Comparison of ENCODE assay signal across 12 cellular contexts in genomic region chr3:112633757-112634156, GRCh38. TPM values are rescaled to one million over a fixed set of nuclear protein-coding genes. Genes with fewer than 3 reads are reported as not detected.
A peak's percentile ranks its signal among the peaks of the same experiment; 100 is the strongest.
DNase-seq lines count a peak whose midpoint lies in the region; ATAC-seq and TF ChIP-seq lines count a peak whose summit lies in the region.
"Had no signal": no experiment of that assay in that cellular context is flagged by ENCODE, and none has a peak within 500 bp of the region (broad histone marks: within the 10 kb centered on the region; RNA-seq: fewer than 3 reads in every experiment).

No MANE protein-coding gene starts in this region.

- H3K4me1 ChIP-seq in HUES48 (ENCODE audit: control insufficient read depth, insufficient read depth, low read length), result peaks cover 64% of the 10 kb centered on the region
- H3K4me1 ChIP-seq: upper lobe of left lung had no signal

- peak overlapping the region; percentile 7 for H3K4me3 Mint-ChIP-seq in mesothelial cell of epicardium
- no peak overlapping the region for H3K4me3 Mint-ChIP-seq in activated CD8-positive, alpha-beta T cell treated with anti-CD3 and anti-CD28 coated beads, Interleukin-2, amount 10 ng/mL, durations not matched to agents 7 days and 5 days

- 25 to 26% methylated on average over 1 of the region's 1 CpG for WGBS in lower leg skin, 2 donors

- H3K36me3 ChIP-seq in HUES48 (ENCODE audit: control insufficient read depth, insufficient read depth, low read length), result no peaks in the 10 kb centered on the region
- H3K36me3 ChIP-seq: upper lobe of left lung had no signal

- TF ChIP-seq CTCF in AG09309 (IDR thresholded peaks at IDR 0.05; ENCODE audit: control insufficient read depth, insufficient read depth, low read depth, low read length, missing control alignments) (no peak), mesothelial cell of epicardium (IDR thresholded peaks at IDR 0.05; ENCODE audit: unreplicated experiment) (no peak), lower leg skin (IDR thresholded peaks at IDR 0.05) (no peak)

- peak overlapping the region; percentile 16 for H3K4me3 ChIP-seq in AG09309 (ENCODE audit: control insufficient read depth, low read depth, low read length)
- H3K4me3 ChIP-seq in HUES48 (ENCODE audit: low read depth, low read length), result peak overlapping the region; percentile 15; the same call in 1 of the 2 replicates
- no peak overlapping the region for H3K4me3 ChIP-seq in lower leg skin (ENCODE audit: low read depth, poor library complexity, severe bottlenecking)
- H3K4me3 ChIP-seq: upper lobe of left lung had no signal

- H3K27ac ChIP-seq in HUES48 (ENCODE audit: low read depth, low read length), result peak overlapping the region; percentile 65
- H3K27ac ChIP-seq: upper lobe of left lung had no signal

- TF ChIP-seq POLR2A in lower leg skin (IDR thresholded peaks at IDR 0.05), result no peak

- DNase-seq in AG09309 (ENCODE audit: low read depth) (no peak), amniotic epithelial cell (ENCODE audit: low read depth) (peak; percentile 55), mesothelial cell of epicardium (ENCODE audit: low spot score in 2 of 2, unreplicated experiment in 2 of 2) (no peak), hepatic stellate cell (ENCODE audit: low spot score) (no peak), GOT3 (lab: John Stamatoyannopoulos, UW) (no peak), lower leg skin (ENCODE audit: low spot score in 2 of 2) (no peak)
- no peak for DNase-seq in activated CD8-positive, alpha-beta T cell treated with anti-CD3 and anti-CD28 coated beads, Interleukin-2, amount 10 ng/mL, durations not matched to agents 7 days and 5 days
- DNase-seq: upper lobe of left lung had no signal

- POLR2A ChIA-PET in activated CD8-positive, alpha-beta T cell treated with anti-CD3 and anti-CD28 coated beads, Interleukin-2, amount 10 ng/mL, durations not matched to agents 7 days and 5 days (lab: Charles Lee), result interaction anchor here (0.9 kb wide), 1 partner anchor 142 kb away, joined by 3 read pairs; no protein-coding TSS in a partner anchor

- no peaks in the 10 kb centered on the region for H3K9me3 ChIP-seq in HUES48 (ENCODE audit: control insufficient read depth, insufficient read depth, low read length)
- H3K9me3 ChIP-seq: upper lobe of left lung had no signal

- H3K27ac Mint-ChIP-seq in mesothelial cell of epicardium, result peak overlapping the region; percentile 76
- no peak overlapping the region for H3K27ac Mint-ChIP-seq in activated CD8-positive, alpha-beta T cell treated with anti-CD3 and anti-CD28 coated beads, Interleukin-2, amount 10 ng/mL, durations not matched to agents 7 days and 5 days
- H3K27ac Mint-ChIP-seq: activated T-helper 2 cell treated with anti-CD3 and anti-CD28 coated beads, Interferon-gamma antibody, Interleukin-2, Interleukin-4, amounts not matched to agents 10 μg/mL and 5 μg/mL and 100 μg/mL, durations not matched to agents 14 hours and 24 hours and 36 hours; progenitor cell of endocrine pancreas had no signal

- H3K27me3 ChIP-seq in HUES48 (ENCODE audit: control insufficient read depth, insufficient read depth, low read length), result no peaks in the 10 kb centered on the region
- H3K27me3 ChIP-seq: upper lobe of left lung had no signal

- intact Hi-C loops in lower leg skin (cut with DNase I; ENCODE audit: low total_unique reads), result no loop called here

- no peak for ATAC-seq in activated CD8-positive, alpha-beta T cell treated with anti-CD3 and anti-CD28 coated beads, Interleukin-2, amount 10 ng/mL, durations not matched to agents 7 days and 5 days
- ATAC-seq: left lobe of liver had no signal

- H3K9ac ChIP-seq in HUES48 (ENCODE audit: low read depth, low read length), result no peak overlapping the region

- H3K9me3 Mint-ChIP-seq in mesothelial cell of epicardium, result no peaks in the 10 kb centered on the region
- no peaks in the 10 kb centered on the region for H3K9me3 Mint-ChIP-seq in activated CD8-positive, alpha-beta T cell treated with anti-CD3 and anti-CD28 coated beads, Interleukin-2, amount 10 ng/mL, durations not matched to agents 7 days and 5 days (ENCODE audit: insufficient read depth)
- H3K9me3 Mint-ChIP-seq: activated T-helper 2 cell treated with anti-CD3 and anti-CD28 coated beads, Interferon-gamma antibody, Interleukin-2, Interleukin-4, amounts not matched to agents 10 μg/mL and 5 μg/mL and 100 μg/mL, durations not matched to agents 14 hours and 24 hours and 36 hours had no signal

- peaks cover 73% of the 10 kb centered on the region for H3K4me1 Mint-ChIP-seq in mesothelial cell of epicardium
- no peaks in the 10 kb centered on the region for H3K4me1 Mint-ChIP-seq in activated CD8-positive, alpha-beta T cell treated with anti-CD3 and anti-CD28 coated beads, Interleukin-2, amount 10 ng/mL, durations not matched to agents 7 days and 5 days (ENCODE audit: low read depth)

- H3K27me3 Mint-ChIP-seq in mesothelial cell of epicardium (ENCODE audit: low read depth), result no peaks in the 10 kb centered on the region
- H3K27me3 Mint-ChIP-seq in activated CD8-positive, alpha-beta T cell treated with anti-CD3 and anti-CD28 coated beads, Interleukin-2, amount 10 ng/mL, durations not matched to agents 7 days and 5 days (ENCODE audit: low read depth), result peaks cover 7% of the 10 kb centered on the region
- H3K27me3 Mint-ChIP-seq: progenitor cell of endocrine pancreas had no signal

- CTCF ChIA-PET in activated CD8-positive, alpha-beta T cell treated with anti-CD3 and anti-CD28 coated beads, Interleukin-2, amount 10 ng/mL, durations not matched to agents 7 days and 5 days (lab: Charles Lee), result interaction anchor here (1.2 to 4.1 kb wide), 4 partner anchors 9 to 101 kb away, joined by 7 to 24 read pairs (median 11); no protein-coding TSS in a partner anchor

- peaks cover 3% of the 10 kb centered on the region for H3K36me3 Mint-ChIP-seq in mesothelial cell of epicardium
- no peaks in the 10 kb centered on the region for H3K36me3 Mint-ChIP-seq in activated CD8-positive, alpha-beta T cell treated with anti-CD3 and anti-CD28 coated beads, Interleukin-2, amount 10 ng/mL, durations not matched to agents 7 days and 5 days (ENCODE audit: low read depth)

RNA-seq across cellular contexts. Expression of gene CCDC80, which starts 7.2 kb away (rescaled TPM):
- total RNA-seq in mesothelial cell of epicardium (126 to 134 TPM (median 133 TPM) in 3 replicates), lower leg skin (10 to 100 TPM in 3 of 4 donors, 1 to 10 TPM in 1; 7.4 to 53.3 (median 10.6) TPM)
- not detected for total RNA-seq in activated CD8-positive, alpha-beta T cell treated with anti-CD3 and anti-CD28 coated beads, Interleukin-2, amount 10 ng/mL, durations not matched to agents 7 days and 5 days
- total RNA-seq: activated T-helper 2 cell treated with anti-CD3 and anti-CD28 coated beads, Interferon-gamma antibody, Interleukin-2, Interleukin-4, amounts not matched to agents 10 μg/mL and 5 μg/mL and 100 μg/mL, durations not matched to agents 14 hours and 24 hours and 36 hours had no signal

Comparison
In these comparisons a context has a peak if more than half of its experiments do, and no peak if none do; other contexts are left out.
1. RNA of gene CCDC80, which starts 7.2 kb away (total RNA-seq): 126 to 134 TPM in mesothelial cell of epicardium and 7.4 to 53.3 TPM in lower leg skin; not detected in activated CD8-positive, alpha-beta T cell treated with anti-CD3 and anti-CD28 coated beads, Interleukin-2, amount 10 ng/mL, durations not matched to agents 7 days and 5 days; every median in the first group is over 4 times any median in the second.